Comparison of ENCODE assay signal across 27 cellular contexts in the genomic region with DNA sequence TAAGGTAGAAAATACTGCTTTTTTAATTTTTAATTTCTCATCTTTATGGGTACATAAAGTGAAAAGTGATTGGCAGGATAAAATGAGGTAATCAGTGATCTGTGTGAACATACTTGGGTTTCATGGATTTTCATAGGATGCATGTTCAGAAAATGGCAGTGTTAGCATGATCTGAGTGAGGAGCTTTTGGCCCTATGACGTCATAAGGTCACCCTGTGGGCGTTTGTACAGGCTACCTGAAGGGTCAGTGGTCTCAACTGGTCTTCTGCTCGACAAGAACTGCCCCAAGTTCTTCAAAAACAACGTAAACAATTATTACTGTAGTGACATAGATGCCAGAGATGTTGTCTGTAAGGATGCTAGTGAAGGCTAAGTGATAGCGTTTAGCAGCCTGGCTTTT.
"Had no signal": no experiment of that assay in that cellular context is flagged by ENCODE, and none has a peak within 500 bp of the region (broad histone marks: within the 10 kb centered on the region; RNA-seq: fewer than 3 reads in every experiment).

No MANE protein-coding gene starts in this region.

- H3K27me3 ChIP-seq: stomach, suprapubic skin, testis, thyroid gland, tibial artery, tibial nerve, transverse colon, upper lobe of left lung, upper lobe of right lung, uterus, vagina had no signal

- H3K9me3 ChIP-seq: suprapubic skin, testis, thoracic aorta, thyroid gland, transverse colon, upper lobe of right lung, uterus, vagina had no signal

- ATAC-seq: stimulated activated effector memory CD8-positive, alpha-beta T cell treated with anti-CD3 and anti-CD28 coated beads, Interleukin-12 subunit alpha, Interleukin-12 subunit beta, amount 100 ng/mL, for 72 hours; stimulated activated memory B cell treated with anti-CD40 and anti-IgM and Interleukin-4, amounts not matched to agents 10 μg/mL and 1 μg/mL and 100 μg/mL, for 72 hours; stimulated activated naive B cell treated with anti-CD40 and anti-IgM and Interleukin-4, amounts not matched to agents 10 μg/mL and 1 μg/mL and 100 μg/mL, for 72 hours; stimulated activated naive CD8-positive, alpha-beta T cell treated with anti-CD3 and anti-CD28 coated beads, Interleukin-15, amount 100 ng/mL, for 72 hours; stimulated activated naive CD8-positive, alpha-beta T cell treated with anti-CD3 and anti-CD28 coated beads, Interleukin-15, Interleukin-2, amounts not matched to agents 100 U/mL and 50 U/mL, for 24 hours; upper lobe of right lung had no signal

- FAIRE-seq: urothelium cell line had no signal

- H3K4me3 ChIP-seq: stomach, suprapubic skin, testis, thoracic aorta, thyroid gland, tibial artery, tibial nerve, transverse colon, upper lobe of left lung, upper lobe of right lung, uterus, vagina had no signal

- H3K4me1 ChIP-seq: stomach, suprapubic skin, testis, thyroid gland, tibial artery, tibial nerve, transverse colon, upper lobe of left lung, upper lobe of right lung, uterus, vagina had no signal

- H3K27ac ChIP-seq: stomach, suprapubic skin, testis, thoracic aorta, thyroid gland, tibial artery, tibial nerve, transverse colon, upper lobe of left lung, upper lobe of right lung, uterus, vagina had no signal

- DNase-seq: stimulated activated CD4-positive, alpha-beta T cell treated with anti-CD3 and anti-CD28 coated beads, Interleukin-2, amount 100 ng/mL, for 48 hours; stimulated activated CD4-positive, alpha-beta T cell treated with anti-CD3 and anti-CD28 coated beads, Interleukin-4, amount 100 ng/mL, for 1 hour; stimulated activated CD4-positive, alpha-beta T cell treated with anti-CD3 and anti-CD28 coated beads, Interleukin-4, amount 100 ng/mL, for 24 hours; stimulated activated CD4-positive, alpha-beta T cell treated with anti-CD3 and anti-CD28 coated beads, Interleukin-4, amount 100 ng/mL, for 4 hours; stimulated activated CD8-positive, alpha-beta memory T cell treated with anti-CD3 and anti-CD28 coated beads, Interleukin-4, amount 100 ng/mL, for 48 hours; stimulated activated naive B cell treated with anti-CD40 and anti-IgM and Interleukin-4, amounts not matched to agents 10 μg/mL and 1 μg/mL and 100 μg/mL, for 72 hours; stimulated activated naive CD4-positive, alpha-beta T cell; stimulated activated naive CD4-positive, alpha-beta T cell treated with Interleukin-2 at 50 U/mL for 16 hours; stimulated activated naive CD8-positive, alpha-beta T cell treated with anti-CD3 and anti-CD28 coated beads, Interleukin-15, amount 100 ng/mL, for 72 hours; stimulated activated naive CD8-positive, alpha-beta T cell treated with anti-CD3 and anti-CD28 coated beads, Interleukin-15, Interleukin-2, amounts not matched to agents 100 U/mL and 50 U/mL, for 24 hours; stomach; substantia nigra; testis; thyroid gland; tibial artery; transverse colon; trophoblast cell; upper lobe of left lung; upper lobe of right lung; uterus had no signal

- H3K36me3 ChIP-seq: stomach, suprapubic skin, thoracic aorta, thyroid gland, tibial artery, tibial nerve, transverse colon, upper lobe of left lung, upper lobe of right lung, uterus, vagina had no signal
